Comparison of ENCODE assay signal across 18 cellular contexts in genomic region chr4:23392860-23393458, GRCh38.
"Had no signal": no experiment of that assay in that cellular context is flagged by ENCODE, and none has a peak within 500 bp of the region (broad histone marks: within the 10 kb centered on the region; RNA-seq: fewer than 3 reads in every experiment).

No MANE protein-coding gene starts in this region.

- H3K27ac ChIP-seq: dorsolateral prefrontal cortex, lower lobe of right lung, parathyroid adenoma, prostate gland, suprapubic skin, thyroid gland, upper lobe of left lung, uterus had no signal

- ATAC-seq: lower lobe of right lung; stimulated activated effector memory CD8-positive, alpha-beta T cell treated with anti-CD3 and anti-CD28 coated beads, Interleukin-12 subunit alpha, Interleukin-12 subunit beta, amount 100 ng/mL, for 72 hours; stimulated activated naive CD8-positive, alpha-beta T cell treated with anti-CD3 and anti-CD28 coated beads, Interleukin-15, Interleukin-2, amounts not matched to agents 100 U/mL and 50 U/mL, for 24 hours had no signal

- H3K4me3 ChIP-seq: dorsolateral prefrontal cortex, lower lobe of right lung, prostate gland, smooth muscle cell, suprapubic skin, thyroid gland, upper lobe of left lung, uterus had no signal

- H3K36me3 ChIP-seq: lower lobe of right lung, prostate gland, suprapubic skin, thyroid gland, upper lobe of left lung, uterus had no signal

- H3K4me1 ChIP-seq: lower lobe of right lung, parathyroid adenoma, prostate gland, suprapubic skin, thyroid gland, upper lobe of left lung, uterus had no signal

- DNase-seq: cortex of kidney; dorsolateral prefrontal cortex; effector CD8-positive, alpha-beta T cell; hippocampal formation; lower lobe of right lung; naive B cell; retina; stimulated activated CD4-positive, alpha-beta T cell treated with anti-CD3 and anti-CD28 coated beads, Interleukin-4, amount 100 ng/mL, for 1 hour; stimulated activated CD8-positive, alpha-beta memory T cell treated with anti-CD3 and anti-CD28 coated beads, Interleukin-4, amount 100 ng/mL, for 48 hours; stimulated activated naive CD8-positive, alpha-beta T cell treated with anti-CD3 and anti-CD28 coated beads, Interleukin-15, Interleukin-2, amounts not matched to agents 100 U/mL and 50 U/mL, for 24 hours; thyroid gland; upper lobe of left lung; uterus had no signal

- H3K9me3 ChIP-seq: prostate gland, thyroid gland, uterus had no signal

- H3K27me3 ChIP-seq: dorsolateral prefrontal cortex, suprapubic skin, thyroid gland, upper lobe of left lung, uterus had no signal
